In the genomic region with DNA sequence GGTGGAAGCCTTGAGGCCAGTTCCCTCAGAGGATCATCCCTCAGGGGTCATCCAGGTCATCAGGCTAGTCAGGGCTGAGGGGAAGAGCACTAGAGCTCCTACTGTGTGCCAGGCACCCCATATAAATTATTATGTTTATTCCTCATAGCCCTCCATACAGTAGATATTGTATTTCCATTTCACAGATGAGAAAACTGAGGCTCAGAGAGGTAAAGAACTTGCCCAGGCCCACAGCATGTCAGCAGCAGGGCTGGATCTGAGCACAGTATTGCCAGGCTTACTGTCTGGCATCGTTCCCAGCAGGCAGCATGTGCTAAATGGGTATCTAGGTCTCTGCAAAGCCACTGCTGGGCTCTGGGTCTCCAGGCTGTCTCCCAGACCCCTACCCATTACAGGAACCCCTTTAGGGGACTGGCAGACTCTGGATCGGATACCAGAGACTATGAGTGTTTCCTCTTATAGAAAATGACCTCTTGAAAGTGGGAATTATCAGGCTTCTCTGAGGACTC, we compare ENCODE assay signal across 1 cellular context.
TF ChIP-seq lines count a peak whose summit lies in the region.

No MANE protein-coding gene starts in this region.

TF ChIP-seq in SK-N-SH treated with all-trans-retinoic acid at 6 μM for 48 hours, 23 proteins besides CTCF, POLR2A, EP300 and RAD21 (continued from another document):
- TF ChIP-seq, protein P1, sequence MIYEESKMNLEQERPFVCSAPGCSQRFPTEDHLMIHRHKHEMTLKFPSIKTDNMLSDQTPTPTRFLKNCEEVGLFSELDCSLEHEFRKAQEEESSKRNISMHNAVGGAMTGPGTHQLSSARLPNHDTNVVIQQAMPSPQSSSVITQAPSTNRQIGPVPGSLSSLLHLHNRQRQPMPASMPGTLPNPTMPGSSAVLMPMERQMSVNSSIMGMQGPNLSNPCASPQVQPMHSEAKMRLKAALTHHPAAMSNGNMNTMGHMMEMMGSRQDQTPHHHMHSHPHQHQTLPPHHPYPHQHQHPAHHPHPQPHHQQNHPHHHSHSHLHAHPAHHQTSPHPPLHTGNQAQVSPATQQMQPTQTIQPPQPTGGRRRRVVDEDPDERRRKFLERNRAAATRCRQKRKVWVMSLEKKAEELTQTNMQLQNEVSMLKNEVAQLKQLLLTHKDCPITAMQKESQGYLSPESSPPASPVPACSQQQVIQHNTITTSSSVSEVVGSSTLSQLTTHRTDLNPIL (CRISPR knock-in tag; IDR thresholded peaks at IDR 0.05; ENCODE audit: low read depth), result no peak
- TF ChIP-seq BACH2 (CRISPR knock-in tag; IDR thresholded peaks at IDR 0.05; ENCODE audit: borderline replicate concordance), result no peak
- no peak for TF ChIP-seq ESRRG (CRISPR knock-in tag; IDR thresholded peaks at IDR 0.05)
- TF ChIP-seq OSR1 (CRISPR knock-in tag; IDR thresholded peaks at IDR 0.05), result no peak
